Comparison of ENCODE assay signal across 8 cellular contexts in genomic region chr20:50569864-50570836, GRCh38. TPM values are rescaled to one million over a fixed set of nuclear protein-coding genes. Genes with fewer than 3 reads are reported as not detected.
A peak's percentile ranks its signal among the peaks of the same experiment; 100 is the strongest.
DNase-seq lines count a peak whose midpoint lies in the region; ATAC-seq, FAIRE-seq and TF ChIP-seq lines count a peak whose summit lies in the region.

No MANE protein-coding gene starts in this region.

- H3K9ac ChIP-seq in NT2/D1 (ENCODE audit: insufficient read length, low read depth) = no peak overlapping the region
- peak overlapping the region; percentile 14 for H3K9ac ChIP-seq in astrocyte (ENCODE audit: low read length)
- H3K9ac ChIP-seq in colonic mucosa (ENCODE audit: low read depth in 2 of 2, low read length in 2 of 2) = no peak overlapping the region

- CTCF ChIA-PET in HEK293 (lab: Yijun Ruan, JAX) = interaction anchor here (0.7 to 1.3 kb wide), 4 partner anchors 9 to 384 kb away, joined by 3 to 4 read pairs (median 4); no protein-coding TSS in a partner anchor

- peaks cover 0 to 81% of the 10 kb centered on the region in 2 experiments; a peak in 1 of 3 replicates for H3K36me3 ChIP-seq in HEK293 (ENCODE audit: control insufficient read depth in 2 of 2, insufficient read depth in 1 of 2, low read length in 2 of 2)
- H3K36me3 ChIP-seq in NT2/D1 (ENCODE audit: insufficient read depth, insufficient read length, low read length) = peaks cover 81% of the 10 kb centered on the region
- peaks cover 22% of the 10 kb centered on the region for H3K36me3 ChIP-seq in astrocyte (ENCODE audit: insufficient read depth, low read length)
- no peaks in the 10 kb centered on the region for H3K36me3 ChIP-seq in colonic mucosa

- H3K27ac ChIP-seq in HEK293 (ENCODE audit: extremely low read depth, low read depth, low read length) (no peak overlapping the region), astrocyte (ENCODE audit: low read depth, low read length) (peak overlapping the region; percentile 28), colonic mucosa (no peak overlapping the region)

- H3K36me3 Mint-ChIP-seq in astrocyte (ENCODE audit: low read depth, unreplicated experiment) = peaks cover 30% of the 10 kb centered on the region

- TF ChIP-seq POLR2A in GM12891 (IDR thresholded peaks at IDR 0.05; ENCODE audit: low read depth, low read length) = no peak

- H3K9me3 Mint-ChIP-seq in astrocyte (ENCODE audit: unreplicated experiment) = no peaks in the 10 kb centered on the region

- H3K27ac Mint-ChIP-seq in astrocyte (ENCODE audit: unreplicated experiment) = peak overlapping the region; percentile 26

- H3K27me3 ChIP-seq in NT2/D1 (ENCODE audit: insufficient read depth, insufficient read length) (no peaks in the 10 kb centered on the region), astrocyte (ENCODE audit: insufficient read depth, low read length) (no peaks in the 10 kb centered on the region), colonic mucosa (no peaks in the 10 kb centered on the region)

- H3K4me3 ChIP-seq in HEK293 (ENCODE audit: low read depth, low read length) = no peak overlapping the region
- no peak overlapping the region for H3K4me3 ChIP-seq in NT2/D1 (ENCODE audit: insufficient read length, low read depth)
- H3K4me3 ChIP-seq in astrocyte (ENCODE audit: insufficient read depth, low read depth, low read length) = no peak overlapping the region
- H3K4me3 ChIP-seq in colonic mucosa = no peak overlapping the region

- peak; percentile 80 for FAIRE-seq in GM12891 (lab: Jason Lieb, UNC)
- no peak for FAIRE-seq in astrocyte (lab: Jason Lieb, UNC)

- POLR2A ChIA-PET in HEK293 (lab: Yijun Ruan, JAX) = interaction anchor here (0.6 kb wide), 1 partner anchor 59 kb away, joined by 3 read pairs; no protein-coding TSS in a partner anchor

- no peaks in the 10 kb centered on the region for H3K27me3 Mint-ChIP-seq in astrocyte (ENCODE audit: low read depth, unreplicated experiment)

- no peak overlapping the region for H2AFZ ChIP-seq in astrocyte (ENCODE audit: low read depth, low read length)

- DNase-seq in GM12891 (ENCODE audit: insufficient read length, low spot score) (no peak), NT2/D1 (ENCODE audit: low read depth, low spot score) (peak; percentile 25), astrocyte (ENCODE audit: low read depth) (peak; percentile 39), medulla oblongata (ENCODE audit: extremely low spot score) (peak; percentile 35), colonic mucosa (no peak), HuH-7 (ENCODE audit: low spot score) (no peak)

- intact Hi-C loops in colonic mucosa (cut with DNase I) = no loop called here

- H3K4me1 Mint-ChIP-seq in astrocyte (ENCODE audit: low read depth, unreplicated experiment) = peaks cover 44% of the 10 kb centered on the region

- TF ChIP-seq CTCF in HEK293 (tag by site-specific recombination; IDR thresholded peaks at IDR 0.05) (no peak; the same call in 1 of the 2 replicates), astrocyte (IDR thresholded peaks at IDR 0.05; ENCODE audit: insufficient read depth, low read depth, low read length) (peak; percentile 33), colonic mucosa (IDR thresholded peaks at IDR 0.05) (no peak)

- peaks cover 77% of the 10 kb centered on the region for H3K79me2 ChIP-seq in astrocyte (ENCODE audit: insufficient read depth, low read length)

- ATAC-seq in GM21786 (IDR thresholded peaks at IDR 0.05; ENCODE audit: unreplicated experiment) = no peak

- no peak overlapping the region for H3K4me3 Mint-ChIP-seq in astrocyte (ENCODE audit: unreplicated experiment)

- H3K9me3 ChIP-seq in HEK293 (ENCODE audit: control insufficient read depth, insufficient read depth, low read depth, low read length) (no peaks in the 10 kb centered on the region), NT2/D1 (ENCODE audit: insufficient read depth, low read length) (no peaks in the 10 kb centered on the region), astrocyte (ENCODE audit: insufficient read depth, low read depth, low read length) (no peaks in the 10 kb centered on the region), colonic mucosa (no peaks in the 10 kb centered on the region)

- peak overlapping the region; percentile 37 for H3K4me2 ChIP-seq in astrocyte (ENCODE audit: low read length)

- peaks cover 77% of the 10 kb centered on the region for H4K20me1 ChIP-seq in astrocyte (ENCODE audit: insufficient read depth, low read length)

- H3K4me1 ChIP-seq in HEK293 (ENCODE audit: control insufficient read depth, insufficient read depth, low read length) (no peaks in the 10 kb centered on the region; the same call in 1 of the 2 replicates), NT2/D1 (ENCODE audit: insufficient read depth, insufficient read length) (peaks cover 7% of the 10 kb centered on the region), astrocyte (ENCODE audit: insufficient read depth, low read length) (peaks cover 35% of the 10 kb centered on the region), colonic mucosa (no peaks in the 10 kb centered on the region)

TF ChIP-seq in GM12891, 5 proteins besides CTCF, POLR2A, EP300 and RAD21:
- TF ChIP-seq SPI1 (IDR thresholded peaks at IDR 0.05; ENCODE audit: low read depth, low read length) (peak; percentile 24; the same call in 1 of the 2 replicates), PAX5 (IDR thresholded peaks at IDR 0.05; ENCODE audit: insufficient read depth, low read length, severe bottlenecking) (no peak), POLR2AphosphoS5 (IDR thresholded peaks at IDR 0.05; ENCODE audit: low read depth, low read length) (no peak), POU2F2 (IDR thresholded peaks at IDR 0.05; ENCODE audit: low read depth, low read length) (0 out of 2 replicates have a peak, but pooled peaks have one; percentile 24), TAF1 (IDR thresholded peaks at IDR 0.05; ENCODE audit: low read depth, low read length) (no peak)

TF ChIP-seq in HEK293, 187 proteins besides CTCF, POLR2A, EP300 and RAD21:
- no peak for TF ChIP-seq ZNF121 (tag by site-specific recombination; IDR thresholded peaks at IDR 0.05)
- peak; percentile 81 for TF ChIP-seq SCRT2 (tag by site-specific recombination; IDR thresholded peaks at IDR 0.05)
- TF ChIP-seq ZSCAN16 (tag by site-specific recombination; IDR thresholded peaks at IDR 0.05) = peak; percentile 60; the same call in 1 of the 2 replicates
- no peak for TF ChIP-seq ZNF23 (tag by site-specific recombination; IDR thresholded peaks at IDR 0.05; ENCODE audit: borderline replicate concordance)
- peak; percentile 59 for TF ChIP-seq ZNF654 (tag by site-specific recombination; IDR thresholded peaks at IDR 0.05; ENCODE audit: low read depth)
- no peak for TF ChIP-seq KLF1 (tag by site-specific recombination; IDR thresholded peaks at IDR 0.05)
- TF ChIP-seq, protein P1, sequence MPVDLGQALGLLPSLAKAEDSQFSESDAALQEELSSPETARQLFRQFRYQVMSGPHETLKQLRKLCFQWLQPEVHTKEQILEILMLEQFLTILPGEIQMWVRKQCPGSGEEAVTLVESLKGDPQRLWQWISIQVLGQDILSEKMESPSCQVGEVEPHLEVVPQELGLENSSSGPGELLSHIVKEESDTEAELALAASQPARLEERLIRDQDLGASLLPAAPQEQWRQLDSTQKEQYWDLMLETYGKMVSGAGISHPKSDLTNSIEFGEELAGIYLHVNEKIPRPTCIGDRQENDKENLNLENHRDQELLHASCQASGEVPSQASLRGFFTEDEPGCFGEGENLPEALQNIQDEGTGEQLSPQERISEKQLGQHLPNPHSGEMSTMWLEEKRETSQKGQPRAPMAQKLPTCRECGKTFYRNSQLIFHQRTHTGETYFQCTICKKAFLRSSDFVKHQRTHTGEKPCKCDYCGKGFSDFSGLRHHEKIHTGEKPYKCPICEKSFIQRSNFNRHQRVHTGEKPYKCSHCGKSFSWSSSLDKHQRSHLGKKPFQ (tag by site-specific recombination; IDR thresholded peaks at IDR 0.05) = no peak
TF ChIP-seq in HEK293: peak in this region for 3.

RNA-seq across cellular contexts. Expression of gene PTPN1, which starts 60.0 kb away (rescaled TPM):
- polyA plus RNA-seq in GM12891 (2012; ENCODE audit: low read depth, missing spikeins) = 34.6 TPM
- total RNA-seq in astrocyte = 60.6 and 64.9 TPM in 2 replicates
- 10 to 100 TPM; 33.2 to 37.9 TPM for total RNA-seq in colonic mucosa

Comparison
In these comparisons a context has a peak if more than half of its experiments do, and no peak if none do; other contexts are left out.
1. DNase-seq: peak in NT2/D1 (single experiment), astrocyte (single experiment) and medulla oblongata (single experiment); none in GM12891 (single experiment), colonic mucosa (single experiment) and HuH-7 (single experiment).